ENCODE assay signal across 22 cellular contexts in genomic region chr9:36319806-36320205, GRCh38.
DNase-seq lines count a peak whose midpoint lies in the region; ATAC-seq and TF ChIP-seq lines count a peak whose summit lies in the region.
"Had no signal": no experiment of that assay in that cellular context is flagged by ENCODE, and none has a peak within 500 bp of the region (broad histone marks: within the 10 kb centered on the region; RNA-seq: fewer than 3 reads in every experiment).

No MANE protein-coding gene starts in this region.

- H3K9ac ChIP-seq in GM23248 = no peak overlapping the region

- H3K79me2 ChIP-seq in GM23248 (ENCODE audit: insufficient read depth) = no peaks in the 10 kb centered on the region

- in situ Hi-C loops in GM23248 (cut with MboI) = no loop called here

- peak in 2 of 3 donors; percentile 23 to 35 for TF ChIP-seq POLR2A in body of pancreas (IDR thresholded peaks at IDR 0.05)

- H3K4me3 ChIP-seq in GM23248 (no peak overlapping the region), body of pancreas (no peak overlapping the region)
- H3K4me3 ChIP-seq: Peyer's patch had no signal

- intact Hi-C loops in body of pancreas (cut with DNase I) = no loop called here
- intact Hi-C loops in left colon (cut with DNase I, micrococcal nuclease) = no loop called here

- peaks cover 5% of the 10 kb centered on the region for H3K27me3 Mint-ChIP-seq in activated CD8-positive, alpha-beta T cell treated with anti-CD3 and anti-CD28 coated beads, Interleukin-2, amount 10 ng/mL, durations not matched to agents 7 days and 5 days (ENCODE audit: low read depth)
- peaks cover 12% of the 10 kb centered on the region for H3K27me3 Mint-ChIP-seq in T-helper 17 cell

- CTCF ChIA-PET in activated CD8-positive, alpha-beta T cell treated with anti-CD3 and anti-CD28 coated beads, Interleukin-2, amount 10 ng/mL, durations not matched to agents 7 days and 5 days (lab: Charles Lee) = interaction anchor here (1.5 to 1.6 kb wide), 2 partner anchors 9 to 71 kb away, joined by 4 to 5 read pairs; no protein-coding TSS in a partner anchor

- no peaks in the 10 kb centered on the region for H4K20me1 ChIP-seq in GM23248 (ENCODE audit: insufficient read depth)

- DNase-seq in GM23248 (peak; percentile 20), body of pancreas (peak; percentile 49 to 71 (median 65)), left colon (peak; percentile 63 to 69), renal cortical epithelial cell (ENCODE audit: low read depth) (peak; percentile 96), T-helper 17 cell (no peak), NCI-H128 (lab: John Stamatoyannopoulos, UW; ENCODE audit: unreplicated experiment) (no peak)
- no peak for DNase-seq in activated CD8-positive, alpha-beta T cell treated with anti-CD3 and anti-CD28 coated beads, Interleukin-2, amount 10 ng/mL, durations not matched to agents 7 days and 5 days
- DNase-seq: activated CD4-positive, alpha-beta T cell treated with anti-CD3 and anti-CD28 coated beads for 1 hour; activated naive CD8-positive, alpha-beta T cell treated with anti-CD3 and anti-CD28 coated beads, Interleukin-2, amount 10 ng/mL, durations not matched to agents 7 days and 5 days; activated T-cell treated with anti-CD3 and anti-CD28 coated beads for 4 hours; AML-193; DMS53; H7; hippocampal formation; KBM-7; NCI-H1694 treated with DMSO at 0.1 percent for 48 hours; NCI-H510A treated with DMSO at 0.1 percent for 48 hours; stimulated activated naive CD8-positive, alpha-beta T cell treated with anti-CD3 and anti-CD28 coated beads, Interleukin-15, amount 100 ng/mL, for 72 hours; SW 1271 had no signal

- no peak overlapping the region for H3K4me3 Mint-ChIP-seq in activated CD8-positive, alpha-beta T cell treated with anti-CD3 and anti-CD28 coated beads, Interleukin-2, amount 10 ng/mL, durations not matched to agents 7 days and 5 days
- H3K4me3 Mint-ChIP-seq in T-helper 17 cell = no peak overlapping the region
- H3K4me3 Mint-ChIP-seq: activated naive CD8-positive, alpha-beta T cell treated with anti-CD3 and anti-CD28 coated beads, Interleukin-2, amount 10 ng/mL, durations not matched to agents 7 days and 5 days; stimulated activated naive CD8-positive, alpha-beta T cell treated with anti-CD3 and anti-CD28 coated beads, Interleukin-15, amount 100 ng/mL, for 72 hours had no signal

- no peaks in the 10 kb centered on the region for H3K9me3 Mint-ChIP-seq in activated CD8-positive, alpha-beta T cell treated with anti-CD3 and anti-CD28 coated beads, Interleukin-2, amount 10 ng/mL, durations not matched to agents 7 days and 5 days (ENCODE audit: insufficient read depth)
- H3K9me3 Mint-ChIP-seq: stimulated activated naive CD8-positive, alpha-beta T cell treated with anti-CD3 and anti-CD28 coated beads, Interleukin-15, amount 100 ng/mL, for 72 hours had no signal

- H3K27me3 ChIP-seq in GM23248 (replicated peaks; ENCODE audit: insufficient read depth) (no peaks in the 10 kb centered on the region), body of pancreas (no peaks in the 10 kb centered on the region)
- H3K27me3 ChIP-seq: neutrophil, Peyer's patch had no signal

- H3K9me3 ChIP-seq in GM23248 (ENCODE audit: low read depth) (no peaks in the 10 kb centered on the region), body of pancreas (no peaks in the 10 kb centered on the region), T-helper 17 cell (ENCODE audit: control insufficient read depth, low read length, poor library complexity, severe bottlenecking) (no peaks in the 10 kb centered on the region)
- H3K9me3 ChIP-seq: neutrophil, Peyer's patch had no signal

- ATAC-seq in body of pancreas (peak; percentile 86), left colon (peak; percentile 62), T-helper 17 cell (no peak), GM19324 (IDR thresholded peaks at IDR 0.05; ENCODE audit: low FRiP score, unreplicated experiment) (no peak)
- ATAC-seq in activated CD8-positive, alpha-beta T cell treated with anti-CD3 and anti-CD28 coated beads, Interleukin-2, amount 10 ng/mL, durations not matched to agents 7 days and 5 days = no peak
- ATAC-seq: stimulated activated naive CD8-positive, alpha-beta T cell treated with anti-CD3 and anti-CD28 coated beads, Interleukin-15, amount 100 ng/mL, for 72 hours had no signal

- TF ChIP-seq CTCF in body of pancreas (IDR thresholded peaks at IDR 0.05) = no peak

- H3K9me2 ChIP-seq in GM23248 (ENCODE audit: insufficient read depth) = no peaks in the 10 kb centered on the region

- no peaks in the 10 kb centered on the region for H3K4me1 Mint-ChIP-seq in activated CD8-positive, alpha-beta T cell treated with anti-CD3 and anti-CD28 coated beads, Interleukin-2, amount 10 ng/mL, durations not matched to agents 7 days and 5 days (ENCODE audit: low read depth)
- H3K4me1 Mint-ChIP-seq in T-helper 17 cell = no peaks in the 10 kb centered on the region
- H3K4me1 Mint-ChIP-seq: stimulated activated naive CD8-positive, alpha-beta T cell treated with anti-CD3 and anti-CD28 coated beads, Interleukin-15, amount 100 ng/mL, for 72 hours had no signal

- H3K4me1 ChIP-seq in GM23248 (ENCODE audit: insufficient read depth) (0 out of 2 replicates have a peak, but pooled peaks cover 7% of the 10 kb centered on the region), body of pancreas (peaks cover 46% of the 10 kb centered on the region)

- H3K27ac ChIP-seq in GM23248 (no peak overlapping the region), body of pancreas (peak overlapping the region; percentile 73 to 90 (median 78))
- H3K27ac ChIP-seq: neutrophil had no signal

- no peaks in the 10 kb centered on the region for H3K36me3 Mint-ChIP-seq in activated CD8-positive, alpha-beta T cell treated with anti-CD3 and anti-CD28 coated beads, Interleukin-2, amount 10 ng/mL, durations not matched to agents 7 days and 5 days (ENCODE audit: low read depth)
- H3K36me3 Mint-ChIP-seq in T-helper 17 cell (ENCODE audit: low read depth) = no peaks in the 10 kb centered on the region
- H3K36me3 Mint-ChIP-seq: activated naive CD8-positive, alpha-beta T cell treated with anti-CD3 and anti-CD28 coated beads, Interleukin-2, amount 10 ng/mL, durations not matched to agents 7 days and 5 days had no signal

- H3F3A ChIP-seq in GM23248 (ENCODE audit: insufficient read depth) = no peaks in the 10 kb centered on the region

- H3K36me3 ChIP-seq in GM23248 (ENCODE audit: low read depth) (no peaks in the 10 kb centered on the region), body of pancreas (replicated peaks in 1 of 2; ENCODE audit: insufficient read depth in 1 of 2, low read depth in 2 of 2) (no peaks in the 10 kb centered on the region)
- H3K36me3 ChIP-seq: neutrophil, Peyer's patch had no signal

- no peak overlapping the region for H3K4me2 ChIP-seq in GM23248 (ENCODE audit: unreplicated experiment)

- POLR2A ChIA-PET in activated CD8-positive, alpha-beta T cell treated with anti-CD3 and anti-CD28 coated beads, Interleukin-2, amount 10 ng/mL, durations not matched to agents 7 days and 5 days (lab: Charles Lee) = interaction anchor here (0.8 kb wide), 1 partner anchor 13 kb away, joined by 3 read pairs; no protein-coding TSS in a partner anchor

- 26 to 29% methylated on average over 6 of the region's 6 CpGs for whole genome bisulfite sequencing in GM23248 (ENCODE audit: low coverage in 1 of 2, low lambda C conversion rate in 2 of 2, missing lambda C conversion rate in 2 of 2), 2 experiments
- 42 to 44% methylated on average over 6 of the region's 6 CpGs for WGBS in body of pancreas, 2 donors

- H2AFZ ChIP-seq in GM23248 = peak overlapping the region; percentile 24

- H3K27ac Mint-ChIP-seq in activated CD8-positive, alpha-beta T cell treated with anti-CD3 and anti-CD28 coated beads, Interleukin-2, amount 10 ng/mL, durations not matched to agents 7 days and 5 days = no peak overlapping the region
- H3K27ac Mint-ChIP-seq in T-helper 17 cell = no peak overlapping the region
- H3K27ac Mint-ChIP-seq: activated naive CD8-positive, alpha-beta T cell treated with anti-CD3 and anti-CD28 coated beads, Interleukin-2, amount 10 ng/mL, durations not matched to agents 7 days and 5 days; stimulated activated naive CD8-positive, alpha-beta T cell treated with anti-CD3 and anti-CD28 coated beads, Interleukin-15, amount 100 ng/mL, for 72 hours had no signal

Comparison
In these comparisons a context has a peak if more than half of its experiments do, and no peak if none do; other contexts are left out.
1. DNase-seq: peak in GM23248 (single experiment), body of pancreas (4 of 4), left colon (2 of 2) and renal cortical epithelial cell (single experiment); none in activated CD8-positive, alpha-beta T cell treated with anti-CD3 and anti-CD28 coated beads, Interleukin-2, amount 10 ng/mL, durations not matched to agents 7 days and 5 days (single experiment), T-helper 17 cell (0 of 3) and NCI-H128 (single experiment).
2. ATAC-seq: peak in body of pancreas (single experiment) and left colon (single experiment); none in activated CD8-positive, alpha-beta T cell treated with anti-CD3 and anti-CD28 coated beads, Interleukin-2, amount 10 ng/mL, durations not matched to agents 7 days and 5 days (single experiment), T-helper 17 cell (single experiment) and GM19324 (single experiment).